In the genomic region with DNA sequence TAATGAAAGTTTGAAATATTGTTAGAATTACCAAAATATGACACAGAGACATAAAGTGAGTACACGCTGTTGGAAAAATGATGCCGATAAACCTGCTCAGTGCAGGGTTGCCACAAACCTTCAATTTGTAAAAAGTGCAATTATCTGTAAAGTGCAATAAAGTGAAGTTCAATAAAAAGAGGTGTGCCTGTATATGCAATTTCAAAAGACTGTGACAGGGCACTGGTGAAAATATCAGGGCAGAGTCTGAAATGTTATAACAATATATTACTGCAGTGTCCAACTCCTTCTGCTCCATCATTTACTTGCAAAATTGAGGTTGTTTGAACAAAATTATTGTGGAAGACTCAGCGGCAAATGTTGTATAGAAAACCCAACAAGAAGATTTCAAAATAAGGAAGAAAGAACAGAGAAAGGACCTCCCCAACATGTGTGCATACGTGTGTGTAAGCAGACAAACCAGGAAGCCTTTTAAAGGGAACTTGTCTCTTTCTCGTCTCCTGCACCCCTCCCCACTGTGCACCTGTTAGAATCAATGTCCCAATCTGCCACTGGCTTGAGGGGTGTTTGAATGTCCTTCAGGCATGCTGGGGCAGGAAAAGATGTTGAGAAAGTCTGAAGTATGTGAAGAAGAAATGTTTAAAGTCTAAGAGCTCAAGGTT, we compare ENCODE assay signal across 23 cellular contexts.
"Had no signal": no experiment of that assay in that cellular context is flagged by ENCODE, and none has a peak within 500 bp of the region (broad histone marks: within the 10 kb centered on the region; RNA-seq: fewer than 3 reads in every experiment).

No MANE protein-coding gene starts in this region.

- H3K9me3 Mint-ChIP-seq: immature natural killer cell had no signal

- H3K27ac Mint-ChIP-seq: immature natural killer cell, mesothelial cell of epicardium had no signal

- H3K9me3 ChIP-seq: gastroesophageal sphincter, left lung, lower lobe of right lung had no signal

- H3K4me3 ChIP-seq: coronary artery, dorsolateral prefrontal cortex, esophagus muscularis mucosa, gastroesophageal sphincter, heart left ventricle, hepatocyte, left lung, lower lobe of right lung had no signal

- FAIRE-seq: endothelial cell of umbilical vein, frontal cortex, kidney had no signal

- H3K4me3 Mint-ChIP-seq: immature natural killer cell, mesothelial cell of epicardium had no signal

- DNase-seq: cerebellar nuclear complex; dermis blood vessel endothelial cell; dorsolateral prefrontal cortex; effector CD4-positive, alpha-beta T cell; effector memory CD4-positive, alpha-beta T cell; foreskin keratinocyte; heart left ventricle; hypothalamus; immature natural killer cell; islet precursor cell; kidney; kidney glomerular epithelial cell; left lung; left ventricle myocardium superior; lower lobe of right lung; mesenchymal stem cell had no signal

- H3K36me3 Mint-ChIP-seq: immature natural killer cell, mesothelial cell of epicardium had no signal

- H3K4me1 ChIP-seq: esophagus muscularis mucosa, foreskin keratinocyte, gastroesophageal sphincter, heart left ventricle, left lung, lower lobe of right lung had no signal

- ATAC-seq: foreskin keratinocyte, gastroesophageal sphincter, heart left ventricle, left lung, left ventricle myocardium superior, lower lobe of right lung had no signal

- H3K4me1 Mint-ChIP-seq: immature natural killer cell, mesothelial cell of epicardium had no signal

- H3K27ac ChIP-seq: coronary artery, dorsolateral prefrontal cortex, esophagus muscularis mucosa, foreskin keratinocyte, gastroesophageal sphincter, heart left ventricle, hepatocyte, left lung, lower lobe of right lung had no signal

- H3K36me3 ChIP-seq: left lung, lower lobe of right lung had no signal

- H3K27me3 ChIP-seq: esophagus muscularis mucosa, foreskin keratinocyte, gastroesophageal sphincter, hepatocyte, left lung had no signal
